In the genomic region with DNA sequence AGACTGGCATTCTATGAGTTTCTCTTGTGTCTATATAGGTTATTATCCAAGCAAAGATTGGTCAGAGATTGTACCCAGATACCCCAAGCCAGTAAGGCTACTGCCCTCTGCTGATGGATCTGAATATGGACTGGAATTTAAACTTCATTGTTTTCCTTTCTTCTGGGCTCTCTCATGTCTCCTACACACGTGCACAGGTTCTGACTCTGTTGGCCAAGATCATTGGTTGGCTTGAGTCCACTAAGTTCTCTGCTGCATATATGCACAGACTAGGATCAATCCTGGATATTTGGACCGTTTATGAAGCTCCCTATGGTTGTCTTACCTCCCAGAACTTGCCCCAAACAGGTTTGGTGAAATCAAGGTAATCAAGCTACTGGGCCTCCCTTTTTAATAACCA, we compare ENCODE assay signal across 9 cellular contexts.
DNase-seq lines count a peak whose midpoint lies in the region; ATAC-seq, FAIRE-seq and TF ChIP-seq lines count a peak whose summit lies in the region.
"Had no signal": no experiment of that assay in that cellular context is flagged by ENCODE, and none has a peak within 500 bp of the region (broad histone marks: within the 10 kb centered on the region; RNA-seq: fewer than 3 reads in every experiment).

No MANE protein-coding gene starts in this region.

- WGBS in K562 (ENCODE audit: insufficient coverage, low coverage, missing lambda C conversion rate): 4% methylated on average over 2 of the region's 2 CpGs
- 16 to 23% methylated on average over 2 of the region's 2 CpGs for WGBS in thyroid gland, 2 donors

- 0 out of 2 replicates have a peak overlapping the region, but pooled peaks have one; percentile 40 for H2AFZ ChIP-seq in K562 (ENCODE audit: low read depth, low read length)

- H4K20me1 ChIP-seq in K562 (replicated peaks; ENCODE audit: control insufficient read depth, insufficient read depth, low read length): no peaks in the 10 kb centered on the region

- H3K4me2 ChIP-seq in K562 (ENCODE audit: insufficient read depth, low read length): no peak overlapping the region

- 0 out of 2 replicates have a peak, but pooled peaks cover 1% of the 10 kb centered on the region for H3K36me3 ChIP-seq in Caco-2 (ENCODE audit: control insufficient read depth, insufficient read depth, low read length)
- peaks cover 7% of the 10 kb centered on the region; the same call in 1 of the 3 replicates for H3K36me3 ChIP-seq in K562 (ENCODE audit: control insufficient read depth, insufficient read depth, low read length)
- H3K36me3 ChIP-seq in thyroid gland: no peaks in the 10 kb centered on the region

- TF ChIP-seq POLR2A in H54 (IDR thresholded peaks at IDR 0.05; ENCODE audit: low read depth, low read length): no peak
- no peak for TF ChIP-seq POLR2A in K562 (conservative IDR thresholded peaks at IDR 0.05)
- TF ChIP-seq POLR2A in thyroid gland (IDR thresholded peaks at IDR 0.05): no peak

- no peaks in the 10 kb centered on the region for H3K79me2 ChIP-seq in K562 (ENCODE audit: control insufficient read depth, insufficient read depth, low read length)

- peak; percentile 68 to 74 for TF ChIP-seq CTCF in Caco-2 (IDR thresholded peaks at IDR 0.05; ENCODE audit: insufficient read depth in 1 of 2, low read depth in 1 of 2, low read length in 1 of 2, severe bottlenecking in 1 of 2, unreplicated experiment in 1 of 2)
- TF ChIP-seq CTCF in K562 (IDR thresholded peaks at IDR 0.05 in 2 of 3, conservative IDR thresholded peaks at IDR 0.05 in 1 of 3; ENCODE audit: insufficient read depth in 2 of 3, low read depth in 1 of 3, low read length in 3 of 3): peak; percentile 79 to 96 (median 80)
- peak; percentile 44 to 83 (median 68) for TF ChIP-seq CTCF in thyroid gland (IDR thresholded peaks at IDR 0.05)

- CTCF ChIA-PET in Caco-2 (lab: Charles Lee) (interaction anchor here (0.7 to 0.9 kb wide), 2 partner anchors 169 to 926 kb away, joined by 3 to 5 read pairs; no protein-coding TSS in a partner anchor), K562 (lab: Yijun Ruan, JAX; ENCODE audit: low intra/inter-chr PET ratio) (interaction anchor here (0.6 to 2.7 kb wide), 5 partner anchors 153 to 400 kb away, joined by 3 to 17 read pairs (median 5); a partner anchor contains a TSS)

- H3K9me3 Mint-ChIP-seq in Caco-2 (ENCODE audit: unreplicated experiment): no peaks in the 10 kb centered on the region
- H3K9me3 Mint-ChIP-seq: T-helper 1 cell treated with Interleukin-12 subunit alpha and Interleukin-12 subunit beta and Interleukin-4 antibody, amounts not matched to agents 30 μg/mL and 1 μg/mL, for 36 hours had no signal

- FAIRE-seq in H54 (lab: Jason Lieb, UNC) (peak; percentile 81), K562 (lab: Jason Lieb, UNC) (peak; percentile 86)

- ATAC-seq in K562 (peak; percentile 96), GM21367 (IDR thresholded peaks at IDR 0.05; ENCODE audit: unreplicated experiment) (no peak), GM18909 (IDR thresholded peaks at IDR 0.05; ENCODE audit: poor library complexity, unreplicated experiment) (no peak)

- peak; percentile 95 to 98 for TF ChIP-seq RAD21 in K562 (CRISPR knock-in tag; conservative IDR thresholded peaks at IDR 0.05 in 1 of 2, IDR thresholded peaks at IDR 0.05 in 1 of 2)

- H3K36me3 Mint-ChIP-seq in Caco-2 (ENCODE audit: insufficient read depth, unreplicated experiment): peaks cover 6% of the 10 kb centered on the region

- intact Hi-C loops in Caco-2 (cut with micrococcal nuclease; ENCODE audit: unreplicated experiment): loop anchor here (1.0 kb wide), 2 partner anchors 154 to 169 kb away; a partner anchor contains a TSS
- intact Hi-C loops in K562 (cut with micrococcal nuclease): loop anchor here (1.0 to 5.0 kb wide), 4 partner anchors 52 to 399 kb away; a partner anchor contains a TSS
- intact Hi-C loops in thyroid gland (cut with DNase I): loop anchor here (2.0 kb wide), 1 partner anchor 170 kb away; no protein-coding TSS in a partner anchor

- H3K4me1 ChIP-seq in Caco-2 (no peaks in the 10 kb centered on the region), K562 (replicated peaks in 1 of 2; ENCODE audit: control insufficient read depth in 2 of 2, insufficient read depth in 2 of 2, low read length in 2 of 2) (no peaks in the 10 kb centered on the region), thyroid gland (no peaks in the 10 kb centered on the region)

- H3K9me3 ChIP-seq in Caco-2: no peaks in the 10 kb centered on the region
- H3K9me3 ChIP-seq in K562 (replicated peaks; ENCODE audit: control insufficient read depth, insufficient read depth, low read depth, low read length): no peaks in the 10 kb centered on the region
- H3K9me3 ChIP-seq in thyroid gland: no peaks in the 10 kb centered on the region

- H3K27me3 ChIP-seq in Caco-2 (replicated peaks; ENCODE audit: control insufficient read depth, insufficient read depth, low read length): no peaks in the 10 kb centered on the region
- no peaks in the 10 kb centered on the region for H3K27me3 ChIP-seq in K562 (ENCODE audit: control insufficient read depth in 2 of 2, insufficient read depth in 2 of 2, low read length in 2 of 2)
- H3K27me3 ChIP-seq in thyroid gland: no peaks in the 10 kb centered on the region

- H3K27me3 Mint-ChIP-seq in Caco-2 (ENCODE audit: insufficient read depth, unreplicated experiment): no peaks in the 10 kb centered on the region

- no peak for TF ChIP-seq EP300 in K562 (IDR thresholded peaks at IDR 0.05; ENCODE audit: low read length)

- no peaks in the 10 kb centered on the region for H3K9me1 ChIP-seq in K562 (ENCODE audit: control insufficient read depth, insufficient read depth, low read length)

- BruUV-seq in Caco-2 (replicated peaks; lab: Mats Ljungman, UMichigan): no TSS peak
- no TSS peak for BruUV-seq in K562 (replicated peaks; lab: Mats Ljungman, UMichigan)

- no peaks in the 10 kb centered on the region for H3K4me1 Mint-ChIP-seq in Caco-2 (ENCODE audit: low read depth, unreplicated experiment)

- no peak overlapping the region for H3K9ac ChIP-seq in K562 (ENCODE audit: insufficient read depth in 1 of 2, low read depth in 2 of 2, low read length in 2 of 2)

- no peak overlapping the region for H3K27ac ChIP-seq in K562 (ENCODE audit: extremely low read depth, low read depth, low read length)
- no peak overlapping the region for H3K27ac ChIP-seq in thyroid gland

- no peak overlapping the region for H3K27ac Mint-ChIP-seq in Caco-2 (ENCODE audit: unreplicated experiment)
- H3K27ac Mint-ChIP-seq: T-helper 1 cell treated with Interleukin-12 subunit alpha and Interleukin-12 subunit beta and Interleukin-4 antibody, amounts not matched to agents 30 μg/mL and 1 μg/mL, for 36 hours had no signal

- in situ Hi-C loops in K562 (cut with MboI): loop anchor here (5.0 kb wide), 1 partner anchor 169 kb away; no protein-coding TSS in a partner anchor

- POLR2A ChIA-PET in Caco-2 (lab: Charles Lee): no interaction called here
- POLR2A ChIA-PET in K562 (lab: Yijun Ruan, JAX): interaction anchor here (1.0 to 1.4 kb wide), 2 partner anchors 11 to 14 kb away, joined by 3 to 5 read pairs; no protein-coding TSS in a partner anchor

- H3K4me3 Mint-ChIP-seq in Caco-2 (ENCODE audit: unreplicated experiment): no peak overlapping the region
- H3K4me3 Mint-ChIP-seq: T-helper 1 cell treated with Interleukin-12 subunit alpha and Interleukin-12 subunit beta and Interleukin-4 antibody, amounts not matched to agents 30 μg/mL and 1 μg/mL, for 36 hours had no signal

- H3K4me3 ChIP-seq in Caco-2 (ENCODE audit: low read depth, low read length) (no peak overlapping the region), K562 (no peak overlapping the region), thyroid gland (replicated peaks in 1 of 3) (no peak overlapping the region)

- DNase-seq in Caco-2 (peak in 1 of 2 experiments; percentile 60), H54 (ENCODE audit: insufficient read length, low spot score) (peak; percentile 33), NCI-H510A treated with DMSO at 0.1 percent for 48 hours (lab: John Stamatoyannopoulos, UW) (peak; percentile 73), K562 (ENCODE audit: extremely low read depth in 1 of 4, low spot score in 3 of 4) (peak; percentile 48 to 73 (median 59)), iris pigment epithelial cell (ENCODE audit: low read depth) (peak; percentile 73), thyroid gland (no peak)

TF ChIP-seq in K562, 482 proteins besides CTCF, POLR2A, EP300 and RAD21 (continues in another document):
- TF ChIP-seq, protein P1, sequence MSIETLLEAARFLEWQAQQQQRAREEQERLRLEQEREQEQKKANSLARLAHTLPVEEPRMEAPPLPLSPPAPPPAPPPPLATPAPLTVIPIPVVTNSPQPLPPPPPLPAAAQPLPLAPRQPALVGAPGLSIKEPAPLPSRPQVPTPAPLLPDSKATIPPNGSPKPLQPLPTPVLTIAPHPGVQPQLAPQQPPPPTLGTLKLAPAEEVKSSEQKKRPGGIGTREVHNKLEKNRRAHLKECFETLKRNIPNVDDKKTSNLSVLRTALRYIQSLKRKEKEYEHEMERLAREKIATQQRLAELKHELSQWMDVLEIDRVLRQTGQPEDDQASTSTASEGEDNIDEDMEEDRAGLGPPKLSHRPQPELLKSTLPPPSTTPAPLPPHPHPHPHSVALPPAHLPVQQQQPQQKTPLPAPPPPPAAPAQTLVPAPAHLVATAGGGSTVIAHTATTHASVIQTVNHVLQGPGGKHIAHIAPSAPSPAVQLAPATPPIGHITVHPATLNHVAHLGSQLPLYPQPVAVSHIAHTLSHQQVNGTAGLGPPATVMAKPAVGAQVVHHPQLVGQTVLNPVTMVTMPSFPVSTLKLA (conservative IDR thresholded peaks at IDR 0.05): 0 out of 4 replicates have a peak, but pooled peaks of 1 of the 2 experiments have one; percentile 33
- TF ChIP-seq, protein P2, sequence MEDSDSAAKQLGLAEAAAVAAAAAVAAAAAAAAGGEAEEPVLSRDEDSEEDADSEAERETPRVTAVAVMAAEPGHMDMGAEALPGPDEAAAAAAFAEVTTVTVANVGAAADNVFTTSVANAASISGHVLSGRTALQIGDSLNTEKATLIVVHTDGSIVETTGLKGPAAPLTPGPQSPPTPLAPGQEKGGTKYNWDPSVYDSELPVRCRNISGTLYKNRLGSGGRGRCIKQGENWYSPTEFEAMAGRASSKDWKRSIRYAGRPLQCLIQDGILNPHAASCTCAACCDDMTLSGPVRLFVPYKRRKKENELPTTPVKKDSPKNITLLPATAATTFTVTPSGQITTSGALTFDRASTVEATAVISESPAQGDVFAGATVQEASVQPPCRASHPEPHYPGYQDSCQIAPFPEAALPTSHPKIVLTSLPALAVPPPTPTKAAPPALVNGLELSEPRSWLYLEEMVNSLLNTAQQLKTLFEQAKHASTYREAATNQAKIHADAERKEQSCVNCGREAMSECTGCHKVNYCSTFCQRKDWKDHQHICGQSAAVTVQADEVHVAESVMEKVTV (CRISPR knock-in tag; IDR thresholded peaks at IDR 0.05): peak; percentile 92
- TF ChIP-seq FOXK2 (conservative IDR thresholded peaks at IDR 0.05 in 1 of 2, IDR thresholded peaks at IDR 0.05 in 1 of 2; ENCODE audit: low read depth in 2 of 2) (peak; percentile 15 to 17; a peak in 1 of 4 replicates), SMARCB1 (IDR thresholded peaks at IDR 0.05; ENCODE audit: insufficient read length, low read depth) (no peak)

Comparison
In these comparisons a context has a peak if more than half of its experiments do, and no peak if none do; other contexts are left out.
1. DNase-seq: peak in H54 (single experiment), NCI-H510A treated with DMSO at 0.1 percent for 48 hours (single experiment), K562 (4 of 4) and iris pigment epithelial cell (single experiment); none in thyroid gland (0 of 2).
2. Peak in every context shown above with its lines, with median percentiles within 50 percentile points of each other: CTCF ChIP-seq.